1 cellular context compared by ENCODE assay signal in genomic region chr1:156592158-156592909, GRCh38.
TF ChIP-seq lines count a peak whose summit lies in the region.

No MANE protein-coding gene starts in this region.

TF ChIP-seq in liver, 16 proteins besides CTCF, POLR2A, EP300 and RAD21 (continued from another document):
- TF ChIP-seq, protein P1, sequence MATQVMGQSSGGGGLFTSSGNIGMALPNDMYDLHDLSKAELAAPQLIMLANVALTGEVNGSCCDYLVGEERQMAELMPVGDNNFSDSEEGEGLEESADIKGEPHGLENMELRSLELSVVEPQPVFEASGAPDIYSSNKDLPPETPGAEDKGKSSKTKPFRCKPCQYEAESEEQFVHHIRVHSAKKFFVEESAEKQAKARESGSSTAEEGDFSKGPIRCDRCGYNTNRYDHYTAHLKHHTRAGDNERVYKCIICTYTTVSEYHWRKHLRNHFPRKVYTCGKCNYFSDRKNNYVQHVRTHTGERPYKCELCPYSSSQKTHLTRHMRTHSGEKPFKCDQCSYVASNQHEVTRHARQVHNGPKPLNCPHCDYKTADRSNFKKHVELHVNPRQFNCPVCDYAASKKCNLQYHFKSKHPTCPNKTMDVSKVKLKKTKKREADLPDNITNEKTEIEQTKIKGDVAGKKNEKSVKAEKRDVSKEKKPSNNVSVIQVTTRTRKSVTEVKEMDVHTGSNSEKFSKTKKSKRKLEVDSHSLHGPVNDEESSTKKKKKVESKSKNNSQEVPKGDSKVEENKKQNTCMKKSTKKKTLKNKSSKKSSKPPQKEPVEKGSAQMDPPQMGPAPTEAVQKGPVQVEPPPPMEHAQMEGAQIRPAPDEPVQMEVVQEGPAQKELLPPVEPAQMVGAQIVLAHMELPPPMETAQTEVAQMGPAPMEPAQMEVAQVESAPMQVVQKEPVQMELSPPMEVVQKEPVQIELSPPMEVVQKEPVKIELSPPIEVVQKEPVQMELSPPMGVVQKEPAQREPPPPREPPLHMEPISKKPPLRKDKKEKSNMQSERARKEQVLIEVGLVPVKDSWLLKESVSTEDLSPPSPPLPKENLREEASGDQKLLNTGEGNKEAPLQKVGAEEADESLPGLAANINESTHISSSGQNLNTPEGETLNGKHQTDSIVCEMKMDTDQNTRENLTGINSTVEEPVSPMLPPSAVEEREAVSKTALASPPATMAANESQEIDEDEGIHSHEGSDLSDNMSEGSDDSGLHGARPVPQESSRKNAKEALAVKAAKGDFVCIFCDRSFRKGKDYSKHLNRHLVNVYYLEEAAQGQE (IDR thresholded peaks at IDR 0.05): no peak
- no peak for TF ChIP-seq GABPA (IDR thresholded peaks at IDR 0.05 in 1 of 2, conservative IDR thresholded peaks at IDR 0.05 in 1 of 2)
- TF ChIP-seq JUND (IDR thresholded peaks at IDR 0.05): no peak
- TF ChIP-seq RXRA (IDR thresholded peaks at IDR 0.05): no peak
- TF ChIP-seq, protein P2, sequence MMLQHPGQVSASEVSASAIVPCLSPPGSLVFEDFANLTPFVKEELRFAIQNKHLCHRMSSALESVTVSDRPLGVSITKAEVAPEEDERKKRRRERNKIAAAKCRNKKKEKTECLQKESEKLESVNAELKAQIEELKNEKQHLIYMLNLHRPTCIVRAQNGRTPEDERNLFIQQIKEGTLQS (IDR thresholded peaks at IDR 0.05): no peak
